In the genomic region with DNA sequence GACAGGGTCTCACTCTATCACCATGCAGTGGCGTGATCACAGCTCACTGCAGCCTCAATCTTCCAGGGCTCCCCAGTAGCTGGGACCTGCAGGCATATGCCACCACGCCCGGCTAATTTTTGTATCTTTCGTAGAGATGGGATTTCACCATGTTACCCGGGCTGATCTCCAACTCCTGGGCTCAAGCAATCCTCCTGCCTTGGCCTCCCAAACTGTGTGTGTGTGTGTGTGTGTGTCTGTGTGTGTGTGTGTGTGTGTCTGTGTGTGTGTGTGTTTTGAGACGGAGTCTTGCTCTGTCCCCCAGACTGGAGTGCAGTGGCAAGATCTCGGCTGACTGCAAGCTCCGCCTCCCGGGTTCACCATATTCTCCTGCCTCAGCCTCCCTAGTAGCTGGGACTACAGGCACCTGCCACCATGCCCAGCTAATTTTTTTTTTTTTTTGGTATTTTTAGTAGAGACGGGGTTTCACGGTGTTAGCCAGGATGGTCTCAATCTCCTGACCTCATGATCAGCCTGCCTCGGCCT, we compare ENCODE assay signal across 3 cellular contexts. TPM values are rescaled to one million over a fixed set of nuclear protein-coding genes. Genes with fewer than 3 reads are reported as not detected.
"Had no signal": no experiment of that assay in that cellular context is flagged by ENCODE, and none has a peak within 500 bp of the region (broad histone marks: within the 10 kb centered on the region; RNA-seq: fewer than 3 reads in every experiment).

No MANE protein-coding gene starts in this region.

RNA-seq across cellular contexts. Expression of a gene that starts 12.5 kb away (rescaled TPM):
- total RNA-seq: HT-29, IMR-90 had no signal
- polyA plus RNA-seq: IgD-negative memory B cell, IMR-90 had no signal

RNA-seq across cellular contexts. Expression of a gene that starts 24.1 kb away (rescaled TPM):
- total RNA-seq: HT-29 had no signal

RNA-seq across cellular contexts. Expression of a gene that starts 26.5 kb away (rescaled TPM):
- total RNA-seq: HT-29, IMR-90 had no signal
- polyA plus RNA-seq: IgD-negative memory B cell, IMR-90 had no signal
